In the genomic region with DNA sequence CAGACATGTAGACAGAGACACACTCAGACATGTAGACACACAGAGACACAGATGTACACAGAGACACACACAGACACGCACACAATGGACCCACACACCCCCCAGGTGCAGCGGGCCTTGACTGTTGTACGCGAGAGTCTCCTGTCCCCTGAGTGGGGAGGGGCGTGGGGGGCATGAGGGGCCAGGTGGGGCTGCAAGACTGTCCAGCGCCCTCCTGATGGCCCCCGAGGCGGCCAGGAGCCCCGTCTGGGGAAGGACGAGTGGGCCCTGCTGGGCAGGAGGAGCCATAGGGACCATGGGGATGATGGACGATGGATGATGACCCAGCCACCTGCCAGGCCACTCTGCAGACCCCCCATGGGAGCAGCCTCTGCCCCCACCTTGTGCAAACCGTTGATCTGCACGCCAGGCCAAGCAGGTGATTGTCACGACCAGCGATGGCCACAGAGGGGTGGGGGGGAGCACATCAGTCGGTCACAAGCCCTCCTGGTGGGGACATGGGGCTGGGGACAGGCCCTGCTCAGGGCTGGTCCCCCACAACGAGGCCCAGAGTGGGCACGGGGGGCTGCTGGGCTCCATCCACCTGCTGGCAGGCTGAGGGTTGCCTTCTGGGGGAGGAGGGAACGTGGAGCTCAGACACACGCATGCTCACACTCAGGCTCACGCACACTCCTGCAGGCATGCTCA, we compare ENCODE assay signal across 24 cellular contexts. TPM values are rescaled to one million over a fixed set of nuclear protein-coding genes. Genes with fewer than 3 reads are reported as not detected.
"Had no signal": no experiment of that assay in that cellular context is flagged by ENCODE, and none has a peak within 500 bp of the region (broad histone marks: within the 10 kb centered on the region; RNA-seq: fewer than 3 reads in every experiment).

No MANE protein-coding gene starts in this region.

- H3K36me3 Mint-ChIP-seq: activated naive CD8-positive, alpha-beta T cell; natural killer cell had no signal

- H3K4me3 Mint-ChIP-seq: activated CD4-positive, alpha-beta memory T cell treated with anti-CD3 and anti-CD28 coated beads, Interleukin-2, amount 10 ng/mL, durations not matched to agents 7 days and 5 days; activated CD4-positive, alpha-beta T cell treated with anti-CD3 and anti-CD28 coated beads for 36 hours; activated naive CD8-positive, alpha-beta T cell; central memory CD8-positive, alpha-beta T cell; natural killer cell; stimulated activated naive CD8-positive, alpha-beta T cell treated with anti-CD3 and anti-CD28 coated beads, Interleukin-15, amount 100 ng/mL, for 72 hours had no signal

- ATAC-seq: activated CD4-positive, alpha-beta T cell treated with anti-CD3 and anti-CD28 coated beads for 36 hours; foreskin keratinocyte; left ventricle myocardium superior; natural killer cell; stimulated activated naive CD8-positive, alpha-beta T cell treated with anti-CD3 and anti-CD28 coated beads, Interleukin-15, amount 100 ng/mL, for 72 hours had no signal

- H3K27ac Mint-ChIP-seq: activated CD4-positive, alpha-beta memory T cell treated with anti-CD3 and anti-CD28 coated beads, Interleukin-2, amount 10 ng/mL, durations not matched to agents 7 days and 5 days; activated CD4-positive, alpha-beta T cell treated with anti-CD3 and anti-CD28 coated beads for 36 hours; activated naive CD8-positive, alpha-beta T cell; natural killer cell; stimulated activated naive CD8-positive, alpha-beta T cell treated with anti-CD3 and anti-CD28 coated beads, Interleukin-15, amount 100 ng/mL, for 72 hours had no signal

- H3K9me3 ChIP-seq: sigmoid colon, spleen, thoracic aorta had no signal

- H3K27ac ChIP-seq: brain microvascular endothelial cell, foreskin keratinocyte, sigmoid colon, spleen, thoracic aorta had no signal

- H3K4me1 Mint-ChIP-seq: activated CD4-positive, alpha-beta T cell treated with anti-CD3 and anti-CD28 coated beads for 36 hours; stimulated activated naive CD8-positive, alpha-beta T cell treated with anti-CD3 and anti-CD28 coated beads, Interleukin-15, amount 100 ng/mL, for 72 hours had no signal

- H3K36me3 ChIP-seq: brain microvascular endothelial cell, sigmoid colon, spleen, thoracic aorta had no signal

- H3K27me3 Mint-ChIP-seq: activated CD4-positive, alpha-beta T cell treated with anti-CD3 and anti-CD28 coated beads for 36 hours; activated naive CD8-positive, alpha-beta T cell had no signal

- H3K4me1 ChIP-seq: foreskin keratinocyte, sigmoid colon had no signal

- H3K4me3 ChIP-seq: sigmoid colon, spleen, thoracic aorta had no signal

- DNase-seq: activated CD4-positive, alpha-beta memory T cell treated with anti-CD3 and anti-CD28 coated beads, Interleukin-2, amount 10 ng/mL, durations not matched to agents 7 days and 5 days; activated CD4-positive, alpha-beta T cell treated with anti-CD3 and anti-CD28 coated beads for 36 hours; activated CD8-positive, alpha-beta memory T cell treated with anti-CD3 and anti-CD28 coated beads, Interleukin-2, amount 50 U/mL, for 4 hours; activated gamma-delta T cell treated with Interleukin-2 at 50 U/mL for 16 hours; activated T-cell treated with anti-CD3 and anti-CD28 coated beads, Interleukin-2, amount 50 U/mL, for 48 hours; anterior cingulate cortex; brain microvascular endothelial cell; cortex of kidney; effector CD8-positive, alpha-beta T cell; foreskin keratinocyte; left ventricle myocardium superior; mesendoderm; natural killer cell; sigmoid colon; spleen; stimulated activated naive CD8-positive, alpha-beta T cell treated with anti-CD3 and anti-CD28 coated beads, Interleukin-15, amount 100 ng/mL, for 72 hours had no signal

- H3K9me3 Mint-ChIP-seq: activated CD4-positive, alpha-beta memory T cell treated with anti-CD3 and anti-CD28 coated beads, Interleukin-2, amount 10 ng/mL, durations not matched to agents 7 days and 5 days; central memory CD8-positive, alpha-beta T cell; natural killer cell; stimulated activated naive CD8-positive, alpha-beta T cell treated with anti-CD3 and anti-CD28 coated beads, Interleukin-15, amount 100 ng/mL, for 72 hours had no signal

RNA-seq across cellular contexts. Expression of gene VENTX, which starts 11.6 kb away (rescaled TPM):
- total RNA-seq: activated CD4-positive, alpha-beta memory T cell treated with anti-CD3 and anti-CD28 coated beads, Interleukin-2, amount 10 ng/mL, durations not matched to agents 7 days and 5 days; activated CD4-positive, alpha-beta T cell treated with anti-CD3 and anti-CD28 coated beads for 36 hours; foreskin keratinocyte; kidney epithelial cell; pulmonary artery endothelial cell; T-helper 1 cell treated with Interleukin-12 subunit alpha and Interleukin-12 subunit beta and Interleukin-4 antibody, amounts not matched to agents 30 ng/mL and 1 ng/mL, for 36 hours; urinary bladder had no signal
- polyA plus RNA-seq: foreskin keratinocyte had no signal

RNA-seq across cellular contexts. Expression of gene UTF1, which starts 19.2 kb away (rescaled TPM):
- total RNA-seq: activated CD4-positive, alpha-beta memory T cell treated with anti-CD3 and anti-CD28 coated beads, Interleukin-2, amount 10 ng/mL, durations not matched to agents 7 days and 5 days; activated CD4-positive, alpha-beta T cell treated with anti-CD3 and anti-CD28 coated beads for 36 hours; foreskin keratinocyte; kidney epithelial cell; left ventricle myocardium superior; omental fat pad; pulmonary artery endothelial cell; sigmoid colon; T-helper 1 cell treated with Interleukin-12 subunit alpha and Interleukin-12 subunit beta and Interleukin-4 antibody, amounts not matched to agents 30 ng/mL and 1 ng/mL, for 36 hours; thoracic aorta; urinary bladder had no signal
- polyA plus RNA-seq: foreskin keratinocyte, sigmoid colon, urinary bladder had no signal
